15 cellular contexts compared by ENCODE assay signal in the genomic region with DNA sequence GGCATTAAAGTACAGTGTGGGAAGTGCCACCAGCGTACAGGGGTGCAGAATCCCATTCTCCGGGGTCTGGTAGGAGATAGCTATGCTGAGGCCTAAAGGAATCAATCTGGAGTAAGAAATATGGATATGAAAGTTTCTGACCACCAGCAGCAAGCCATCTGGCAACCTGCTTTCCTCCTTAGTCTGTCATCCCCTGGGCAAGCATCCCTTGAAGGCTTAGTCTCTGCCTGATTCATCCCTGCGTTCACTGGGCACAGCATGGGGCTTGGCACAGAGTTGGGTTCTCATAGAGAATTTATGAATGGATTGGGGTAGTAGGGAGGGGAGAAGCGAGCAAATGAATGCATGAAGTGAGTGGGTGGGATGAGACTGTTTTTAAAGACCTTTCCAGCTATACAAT.
"Had no signal": no experiment of that assay in that cellular context is flagged by ENCODE, and none has a peak within 500 bp of the region (broad histone marks: within the 10 kb centered on the region; RNA-seq: fewer than 3 reads in every experiment).

No MANE protein-coding gene starts in this region.

- DNase-seq: activated CD4-positive, alpha-beta memory T cell treated with anti-CD3 and anti-CD28 coated beads for 36 hours; activated CD4-positive, alpha-beta T cell treated with anti-CD3 and anti-CD28 coated beads for 1 hour; activated naive CD4-positive, alpha-beta T cell treated with anti-CD3 and anti-CD28 coated beads, Interleukin-2, amount 10 ng/mL, durations not matched to agents 7 days and 5 days; brain microvascular endothelial cell; effector memory CD8-positive, alpha-beta T cell; erythroblast; immature natural killer cell; mesenchymal stem cell; stimulated activated CD4-positive, alpha-beta T cell treated with anti-CD3 and anti-CD28 coated beads, Interleukin-2, amount 100 ng/mL, for 24 hours; stimulated activated naive CD4-positive, alpha-beta T cell; transverse colon had no signal

- H3K27ac ChIP-seq: brain microvascular endothelial cell, transverse colon had no signal

- H3K27ac Mint-ChIP-seq: activated CD4-positive, alpha-beta memory T cell treated with anti-CD3 and anti-CD28 coated beads for 36 hours; activated naive CD4-positive, alpha-beta T cell treated with anti-CD3 and anti-CD28 coated beads, Interleukin-2, amount 10 ng/mL, durations not matched to agents 7 days and 5 days; activated T-helper 17 cell treated with anti-CD3 and anti-CD28 coated beads, Interleukin-2, amount 50 U/mL, for 72 hours; dendritic cell treated with granulocyte-macrophage colony-stimulating factor and Interleukin-4, amounts not matched to agents 40 ng/mL and 50 ng/mL, for 4 days; effector memory CD8-positive, alpha-beta T cell; immature natural killer cell; natural killer cell treated with Interleukin-12 subunit alpha and Interleukin-12 subunit beta and Interleukin-15 and Interleukin-18, amount 100 ng/mL, for 72 hours had no signal

- ATAC-seq: activated T-helper 17 cell treated with anti-CD3 and anti-CD28 coated beads, Interleukin-2, amount 50 U/mL, for 72 hours; effector memory CD8-positive, alpha-beta T cell; natural killer cell treated with Interleukin-12 subunit alpha and Interleukin-12 subunit beta and Interleukin-15 and Interleukin-18, amount 100 ng/mL, for 72 hours; sciatic nerve had no signal

- H3K4me3 Mint-ChIP-seq: activated CD4-positive, alpha-beta memory T cell treated with anti-CD3 and anti-CD28 coated beads for 36 hours; activated naive CD4-positive, alpha-beta T cell treated with anti-CD3 and anti-CD28 coated beads, Interleukin-2, amount 10 ng/mL, durations not matched to agents 7 days and 5 days; activated T-helper 17 cell treated with anti-CD3 and anti-CD28 coated beads, Interleukin-2, amount 50 U/mL, for 72 hours; dendritic cell treated with granulocyte-macrophage colony-stimulating factor and Interleukin-4, amounts not matched to agents 40 ng/mL and 50 ng/mL, for 4 days; effector memory CD8-positive, alpha-beta T cell; immature natural killer cell; natural killer cell treated with Interleukin-12 subunit alpha and Interleukin-12 subunit beta and Interleukin-15 and Interleukin-18, amount 100 ng/mL, for 72 hours had no signal

- H3K36me3 ChIP-seq: brain microvascular endothelial cell, transverse colon had no signal

- H3K36me3 Mint-ChIP-seq: activated CD4-positive, alpha-beta memory T cell treated with anti-CD3 and anti-CD28 coated beads for 36 hours; activated naive CD4-positive, alpha-beta T cell treated with anti-CD3 and anti-CD28 coated beads, Interleukin-2, amount 10 ng/mL, durations not matched to agents 7 days and 5 days; immature natural killer cell; natural killer cell treated with Interleukin-12 subunit alpha and Interleukin-12 subunit beta and Interleukin-15 and Interleukin-18, amount 100 ng/mL, for 72 hours had no signal

- H3K9me3 ChIP-seq: transverse colon had no signal

- H3K27me3 ChIP-seq: brain microvascular endothelial cell, transverse colon had no signal

- H3K4me3 ChIP-seq: transverse colon had no signal

- H3K4me1 Mint-ChIP-seq: activated naive CD4-positive, alpha-beta T cell treated with anti-CD3 and anti-CD28 coated beads, Interleukin-2, amount 10 ng/mL, durations not matched to agents 7 days and 5 days; activated T-helper 17 cell treated with anti-CD3 and anti-CD28 coated beads, Interleukin-2, amount 50 U/mL, for 72 hours; immature natural killer cell had no signal

- H3K4me1 ChIP-seq: transverse colon had no signal

- H3K9me3 Mint-ChIP-seq: activated CD4-positive, alpha-beta memory T cell treated with anti-CD3 and anti-CD28 coated beads for 36 hours; activated naive CD4-positive, alpha-beta T cell treated with anti-CD3 and anti-CD28 coated beads, Interleukin-2, amount 10 ng/mL, durations not matched to agents 7 days and 5 days; activated T-helper 17 cell treated with anti-CD3 and anti-CD28 coated beads, Interleukin-2, amount 50 U/mL, for 72 hours; dendritic cell treated with granulocyte-macrophage colony-stimulating factor and Interleukin-4, amounts not matched to agents 40 ng/mL and 50 ng/mL, for 4 days; effector memory CD8-positive, alpha-beta T cell; immature natural killer cell; natural killer cell treated with Interleukin-12 subunit alpha and Interleukin-12 subunit beta and Interleukin-15 and Interleukin-18, amount 100 ng/mL, for 72 hours had no signal
